ENCODE assay signal across 11 cellular contexts in genomic region chr3:119703900-119704531, GRCh38. TPM values are rescaled to one million over a fixed set of nuclear protein-coding genes. Genes with fewer than 3 reads are reported as not detected.
A peak's percentile ranks its signal among the peaks of the same experiment; 100 is the strongest.
DNase-seq lines count a peak whose midpoint lies in the region; ATAC-seq and TF ChIP-seq lines count a peak whose summit lies in the region.
"Had no signal": no experiment of that assay in that cellular context is flagged by ENCODE, and none has a peak within 500 bp of the region (broad histone marks: within the 10 kb centered on the region; RNA-seq: fewer than 3 reads in every experiment).

No MANE protein-coding gene starts in this region.

- H3K4me1 Mint-ChIP-seq in CD4-positive, CD25-positive, alpha-beta regulatory T cell = peaks cover 19 to 36% (median 27%) of the 10 kb centered on the region in 4 donors
- peaks cover 41% of the 10 kb centered on the region for H3K4me1 Mint-ChIP-seq in nephron progenitor cell

- H3K27ac Mint-ChIP-seq in CD4-positive, CD25-positive, alpha-beta regulatory T cell = peak overlapping the region in 1 of 3 donors; percentile 42
- peak overlapping the region; percentile 83 for H3K27ac Mint-ChIP-seq in nephron progenitor cell

- TF ChIP-seq CTCF in dorsolateral prefrontal cortex (IDR thresholded peaks at IDR 0.05 in 54 of 56, conservative IDR thresholded peaks at IDR 0.05 in 2 of 56; ENCODE audit: low read depth in 1 of 56, partially characterized antibody in 56 of 56) = no peak
- no peak for TF ChIP-seq CTCF in nephron progenitor cell (IDR thresholded peaks at IDR 0.05)

- no peaks in the 10 kb centered on the region for H3K36me3 ChIP-seq in CD4-positive, CD25-positive, alpha-beta regulatory T cell (ENCODE audit: control insufficient read depth, insufficient read depth, low read length)
- H3K36me3 ChIP-seq in HUES64 (ENCODE audit: insufficient read depth, low read length) = no peaks in the 10 kb centered on the region
- H3K36me3 ChIP-seq: gastroesophageal sphincter, SJSA1 had no signal

- intact Hi-C loops in dorsolateral prefrontal cortex (cut with DNase I) = no loop called here

- no peak for DNase-seq in CD4-positive, CD25-positive, alpha-beta regulatory T cell
- DNase-seq in dorsolateral prefrontal cortex = no peak
- DNase-seq in nephron progenitor cell = no peak
- no peak for DNase-seq in NCI-H345 treated with DMSO at 0.1 percent for 48 hours (lab: John Stamatoyannopoulos, UW; ENCODE audit: unreplicated experiment)
- DNase-seq in central memory CD4-positive, alpha-beta T cell = no peak
- DNase-seq: NCI-H2081 treated with DMSO at 0.1 percent for 48 hours had no signal

- H3K4me3 Mint-ChIP-seq in CD4-positive, CD25-positive, alpha-beta regulatory T cell = peak overlapping the region in 3 of 4 donors; percentile 82 to 86 (median 82)
- H3K4me3 Mint-ChIP-seq in nephron progenitor cell = peak overlapping the region; percentile 93

- H3K27ac ChIP-seq in CD4-positive, CD25-positive, alpha-beta regulatory T cell (ENCODE audit: insufficient read depth, low read length, poor library complexity, severe bottlenecking) = no peak overlapping the region
- no peak overlapping the region for H3K27ac ChIP-seq in HUES64 (ENCODE audit: low read depth, low read length)
- no peak overlapping the region for H3K27ac ChIP-seq in dorsolateral prefrontal cortex
- H3K27ac ChIP-seq: SJSA1 had no signal

- 92% methylated on average over 6 of the region's 7 CpGs for WGBS in HUES64

- H3K4me3 ChIP-seq in CD4-positive, CD25-positive, alpha-beta regulatory T cell (ENCODE audit: low read depth, low read length) = no peak overlapping the region
- H3K4me3 ChIP-seq in HUES64 (ENCODE audit: low read length) (peak overlapping the region; percentile 75), dorsolateral prefrontal cortex (peak overlapping the region in 55 of 59 donors; percentile 55 to 89 (median 75))
- H3K4me3 ChIP-seq: SJSA1 had no signal

- no peak overlapping the region for H3K9ac ChIP-seq in HUES64 (ENCODE audit: low read depth, low read length)

- H3K36me3 Mint-ChIP-seq in CD4-positive, CD25-positive, alpha-beta regulatory T cell = no peaks in the 10 kb centered on the region
- peaks cover 24% of the 10 kb centered on the region for H3K36me3 Mint-ChIP-seq in nephron progenitor cell (ENCODE audit: low read depth)

- peaks cover 18% of the 10 kb centered on the region for H3K4me1 ChIP-seq in CD4-positive, CD25-positive, alpha-beta regulatory T cell (ENCODE audit: control insufficient read depth, insufficient read depth, low read length, poor library complexity, severe bottlenecking)
- H3K4me1 ChIP-seq in HUES64 (ENCODE audit: insufficient read depth, low read length) = peaks cover 18% of the 10 kb centered on the region

- no peaks in the 10 kb centered on the region for H3K9me3 Mint-ChIP-seq in CD4-positive, CD25-positive, alpha-beta regulatory T cell
- peaks cover 12% of the 10 kb centered on the region for H3K9me3 Mint-ChIP-seq in nephron progenitor cell

- no peaks in the 10 kb centered on the region for H3K9me3 ChIP-seq in CD4-positive, CD25-positive, alpha-beta regulatory T cell (ENCODE audit: control insufficient read depth in 2 of 2, low read length in 2 of 2)
- no peaks in the 10 kb centered on the region for H3K9me3 ChIP-seq in HUES64 (ENCODE audit: insufficient read depth, low read depth, low read length)
- H3K9me3 ChIP-seq: gastroesophageal sphincter had no signal

- peaks cover 6% of the 10 kb centered on the region for H3K27me3 Mint-ChIP-seq in CD4-positive, CD25-positive, alpha-beta regulatory T cell
- no peaks in the 10 kb centered on the region for H3K27me3 Mint-ChIP-seq in nephron progenitor cell (ENCODE audit: low read depth, poor library complexity)

- H3K27me3 ChIP-seq in CD4-positive, CD25-positive, alpha-beta regulatory T cell (ENCODE audit: control insufficient read depth, insufficient read depth, low read length) = no peaks in the 10 kb centered on the region
- H3K27me3 ChIP-seq in HUES64 (ENCODE audit: insufficient read depth, low read length) = peaks cover 13% of the 10 kb centered on the region
- no peaks in the 10 kb centered on the region for H3K27me3 ChIP-seq in dorsolateral prefrontal cortex
- H3K27me3 ChIP-seq: gastroesophageal sphincter, SJSA1 had no signal

- no peak for ATAC-seq in CD4-positive, CD25-positive, alpha-beta regulatory T cell (ENCODE audit: low read depth in 2 of 2)
- no peak for ATAC-seq in GM19467 (IDR thresholded peaks at IDR 0.05; ENCODE audit: unreplicated experiment)
- ATAC-seq in GM21390 (IDR thresholded peaks at IDR 0.05; ENCODE audit: unreplicated experiment) = no peak

RNA-seq across cellular contexts. Expression of gene CFAP91, which starts 1.2 kb away (rescaled TPM):
- total RNA-seq in CD4-positive, CD25-positive, alpha-beta regulatory T cell = 0.44 TPM
- polyA plus RNA-seq in CD4-positive, CD25-positive, alpha-beta regulatory T cell = under 1 TPM in 1 of 4 donors, not detected in 3; 0.59 TPM
- 3.2 TPM for polyA plus RNA-seq in HUES64 (2013, experiment 1 of 2)
- 3.2 TPM for polyA plus RNA-seq in HUES64 (2013, experiment 2 of 2)
- 10 to 100 TPM in 94 of 120 experiments, 1 to 10 TPM in 26; 6.4 to 19.5 (median 12.4) TPM for total RNA-seq in dorsolateral prefrontal cortex

RNA-seq across cellular contexts. Expression of gene COX17, which starts 26.8 kb away (rescaled TPM):
- 34.1 TPM for total RNA-seq in CD4-positive, CD25-positive, alpha-beta regulatory T cell
- polyA plus RNA-seq in CD4-positive, CD25-positive, alpha-beta regulatory T cell = 100 to 1,000 TPM in 2 of 4 donors, 10 to 100 TPM in 2; 82.1 to 124 (median 97.2) TPM
- 53.9 TPM for polyA plus RNA-seq in HUES64 (2013, experiment 1 of 2)
- 71.1 TPM for polyA plus RNA-seq in HUES64 (2013, experiment 2 of 2)
- total RNA-seq in dorsolateral prefrontal cortex = 10 to 100 TPM; 24.5 to 55.4 (median 36.6) TPM

RNA-seq across cellular contexts. Expression of gene POPDC2, which starts 43.6 kb away (rescaled TPM):
- 5.5 TPM for total RNA-seq in CD4-positive, CD25-positive, alpha-beta regulatory T cell
- polyA plus RNA-seq in CD4-positive, CD25-positive, alpha-beta regulatory T cell = 1 to 10 TPM; 1.9 to 3.2 (median 2.4) TPM
- polyA plus RNA-seq in HUES64 (2013, experiment 1 of 2) = 0.50 TPM
- polyA plus RNA-seq in HUES64 (2013, experiment 2 of 2) = 1.6 TPM
- total RNA-seq in dorsolateral prefrontal cortex = 1 to 10 TPM in 111 of 120 experiments, under 1 TPM in 9; 0.47 to 8.0 (median 2.1) TPM
